In genomic region chr17:18201108-18201507, GRCh38 we compare ENCODE assay signal across 20 cellular contexts.
"Had no signal": no experiment of that assay in that cellular context is flagged by ENCODE, and none has a peak within 500 bp of the region (broad histone marks: within the 10 kb centered on the region; RNA-seq: fewer than 3 reads in every experiment).

No MANE protein-coding gene starts in this region.

- H2AFZ ChIP-seq: parathyroid adenoma had no signal

- H3K27ac ChIP-seq: adrenal gland, breast epithelium, parathyroid adenoma, tibial artery had no signal

- H3K4me2 ChIP-seq: SK-N-SH had no signal

- H3K4me1 Mint-ChIP-seq: mesothelial cell of epicardium had no signal

- H3K9me3 Mint-ChIP-seq: dendritic cell treated with granulocyte-macrophage colony-stimulating factor and Interleukin-4, amounts not matched to agents 40 ng/mL and 50 ng/mL, for 4 days; mesothelial cell of epicardium; nephron had no signal

- H3K9me3 ChIP-seq: adrenal gland, breast epithelium, SK-N-SH, tibial artery had no signal

- DNase-seq: activated CD4-positive, CD25-positive, alpha-beta regulatory T cell treated with anti-CD3 and anti-CD28 coated beads, Interleukin-2, amount 50 U/mL, for 72 hours; activated CD8-positive, alpha-beta memory T cell treated with anti-CD3 and anti-CD28 coated beads for 24 hours; activated CD8-positive, alpha-beta memory T cell treated with anti-CD3 and anti-CD28 coated beads, Interleukin-2, amount 50 U/mL, for 48 hours; activated gamma-delta T cell treated with Interleukin-2 at 50 U/mL for 16 hours; adrenal gland; effector CD8-positive, alpha-beta T cell; foreskin fibroblast; hippocampal formation; islet precursor cell; left colon; SK-N-SH; stimulated activated naive CD4-positive, alpha-beta T cell; substantia nigra; T-helper 1 cell; tibial artery had no signal

- H3K4me3 Mint-ChIP-seq: dendritic cell treated with granulocyte-macrophage colony-stimulating factor and Interleukin-4, amounts not matched to agents 40 ng/mL and 50 ng/mL, for 4 days; mesothelial cell of epicardium; nephron had no signal

- H3K4me3 ChIP-seq: adrenal gland, breast epithelium, tibial artery had no signal

- ATAC-seq: left colon had no signal

- H3K27me3 ChIP-seq: adrenal gland, breast epithelium, tibial artery had no signal

- H3K9me2 ChIP-seq: SK-N-SH had no signal

- H3K4me1 ChIP-seq: breast epithelium had no signal

- H3K27ac Mint-ChIP-seq: dendritic cell treated with granulocyte-macrophage colony-stimulating factor and Interleukin-4, amounts not matched to agents 40 ng/mL and 50 ng/mL, for 4 days; mesothelial cell of epicardium; nephron had no signal

- H3K36me3 ChIP-seq: breast epithelium had no signal

- H3K27me3 Mint-ChIP-seq: dendritic cell treated with granulocyte-macrophage colony-stimulating factor and Interleukin-4, amounts not matched to agents 40 ng/mL and 50 ng/mL, for 4 days had no signal
